ENCODE assay signal across 18 cellular contexts in the genomic region with DNA sequence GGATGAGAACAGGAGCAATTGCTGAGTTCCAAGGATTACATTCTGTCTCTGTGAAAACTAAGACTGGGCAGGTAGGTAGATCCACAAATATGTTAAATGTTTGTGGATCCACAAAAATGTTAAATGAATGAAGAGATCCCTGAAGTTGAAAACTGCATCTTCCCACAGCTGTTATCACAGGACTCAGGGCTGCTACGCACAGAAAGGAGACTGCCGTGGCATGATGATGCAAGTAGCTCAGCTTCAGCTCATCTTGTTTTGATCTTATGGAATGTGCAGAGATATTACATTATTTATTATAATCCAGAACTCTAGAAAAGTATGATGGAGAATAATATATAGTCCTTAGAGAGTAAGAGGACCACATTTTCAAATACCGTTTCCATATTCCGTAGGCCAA.
DNase-seq lines count a peak whose midpoint lies in the region; ATAC-seq and TF ChIP-seq lines count a peak whose summit lies in the region.
"Had no signal": no experiment of that assay in that cellular context is flagged by ENCODE, and none has a peak within 500 bp of the region (broad histone marks: within the 10 kb centered on the region; RNA-seq: fewer than 3 reads in every experiment).

No MANE protein-coding gene starts in this region.

- WGBS in mesodermal cell (ENCODE audit: insufficient coverage in 2 of 2), 2 experiments, result 100% methylated on average over 1 of the region's 4 CpGs; no CpG with 5 or more reads in 1 of the 2 experiments
- no CpG with 5 or more reads among the region's 4 CpGs for WGBS in trophoblast cell (ENCODE audit: extremely low coverage, insufficient coverage, insufficient read length)

- no peak for ATAC-seq in HG03039 (IDR thresholded peaks at IDR 0.05; ENCODE audit: unreplicated experiment)
- ATAC-seq: GM12878 had no signal

- H2AK5ac ChIP-seq in trophoblast cell (ENCODE audit: low read length), result no peak overlapping the region

- no peak overlapping the region for H3K18ac ChIP-seq in trophoblast cell (ENCODE audit: low read length)

- H2BK5ac ChIP-seq in trophoblast cell (ENCODE audit: low read depth, low read length, poor library complexity), result no peak overlapping the region

- H3K27ac ChIP-seq in mesodermal cell (ENCODE audit: low read depth, low read length, severe bottlenecking), result peak overlapping the region; percentile 23
- no peak overlapping the region for H3K27ac ChIP-seq in trophoblast cell (ENCODE audit: low read depth, low read length)
- H3K27ac ChIP-seq in ascending aorta, result no peak overlapping the region
- H3K27ac ChIP-seq: 22Rv1, BLaER1, HL-60 had no signal

- no peaks in the 10 kb centered on the region for H3K79me2 ChIP-seq in trophoblast cell (ENCODE audit: control insufficient read depth, insufficient read depth, low read length, poor library complexity)

- DNase-seq in AG10803 (ENCODE audit: low read depth), result peak; percentile 12
- DNase-seq in cerebellar cortex (ENCODE audit: low spot score), result peak; percentile 49
- peak; percentile 3 to 43 for DNase-seq in trophoblast cell
- DNase-seq in ascending aorta (ENCODE audit: low spot score in 2 of 2), result no peak
- DNase-seq in epidermal melanocyte (ENCODE audit: insufficient read length, low spot score), result no peak
- no peak for DNase-seq in kidney tubule cell (ENCODE audit: low spot score)
- DNase-seq: AML-193; CD8-positive, alpha-beta memory T cell; DMS53 had no signal

- TF ChIP-seq CTCF in AG10803 (conservative IDR thresholded peaks at IDR 0.05; ENCODE audit: low read length) (no peak), ascending aorta (IDR thresholded peaks at IDR 0.05) (no peak)

- H4K8ac ChIP-seq in trophoblast cell (ENCODE audit: low read depth, low read length), result no peak overlapping the region

- H3K14ac ChIP-seq in trophoblast cell (ENCODE audit: low read length), result no peak overlapping the region

- H3K4me1 ChIP-seq in mesodermal cell (ENCODE audit: control insufficient read depth, insufficient read depth, low read length, poor library complexity, severe bottlenecking) (peaks cover 28% of the 10 kb centered on the region), trophoblast cell (ENCODE audit: control insufficient read depth in 1 of 2, insufficient read depth in 2 of 2, low read length in 2 of 2) (no peaks in the 10 kb centered on the region), ascending aorta (no peaks in the 10 kb centered on the region)
- H3K4me1 ChIP-seq: BLaER1, Caco-2 had no signal

- no peaks in the 10 kb centered on the region for H3K79me1 ChIP-seq in trophoblast cell (ENCODE audit: low read length)

- H3K36me3 ChIP-seq in mesodermal cell (ENCODE audit: control insufficient read depth, insufficient read depth, low read length) (no peaks in the 10 kb centered on the region), trophoblast cell (ENCODE audit: control insufficient read depth in 1 of 2, insufficient read depth in 2 of 2, low read length in 2 of 2) (no peaks in the 10 kb centered on the region), ascending aorta (no peaks in the 10 kb centered on the region)
- H3K36me3 ChIP-seq: BLaER1, HAP-1 had no signal

- H2AFZ ChIP-seq in trophoblast cell (ENCODE audit: insufficient read depth, low read length, poor library complexity), result no peak overlapping the region

- no peak overlapping the region for H3K4me3 ChIP-seq in AG10803 (ENCODE audit: low read length)
- no peak overlapping the region for H3K4me3 ChIP-seq in mesodermal cell (ENCODE audit: extremely low read depth, insufficient read depth, low read length, poor library complexity, severe bottlenecking)
- H3K4me3 ChIP-seq in trophoblast cell (ENCODE audit: low read depth, low read length), result no peak overlapping the region
- H3K4me3 ChIP-seq in ascending aorta, result no peak overlapping the region
- H3K4me3 ChIP-seq: BLaER1, GM12878, GM23338, HAP-1 had no signal

- no peak overlapping the region for H3K23ac ChIP-seq in trophoblast cell (ENCODE audit: low read length)

- no peak overlapping the region for H2BK120ac ChIP-seq in trophoblast cell (ENCODE audit: insufficient read depth, low read length, poor library complexity)

- intact Hi-C loops in ascending aorta (cut with DNase I), result no loop called here

- H3K9me3 ChIP-seq in mesodermal cell (ENCODE audit: control insufficient read depth, low read length) (no peaks in the 10 kb centered on the region), trophoblast cell (ENCODE audit: insufficient read depth, low read depth, low read length) (no peaks in the 10 kb centered on the region), ascending aorta (no peaks in the 10 kb centered on the region)
- H3K9me3 ChIP-seq: BLaER1, Caco-2, HAP-1 had no signal

- no peak overlapping the region for H3K4ac ChIP-seq in trophoblast cell (ENCODE audit: low read depth, low read length)

- H4K12ac ChIP-seq in trophoblast cell (ENCODE audit: low read depth, low read length), result no peak overlapping the region

- H3K27me3 ChIP-seq in trophoblast cell (ENCODE audit: insufficient read depth, low read length), result no peaks in the 10 kb centered on the region
- no peaks in the 10 kb centered on the region for H3K27me3 ChIP-seq in ascending aorta

- no peak overlapping the region for H3K4me2 ChIP-seq in trophoblast cell (ENCODE audit: low read length)
- H3K4me2 ChIP-seq: BLaER1, GM23338 had no signal

- no peak overlapping the region for H3K9ac ChIP-seq in trophoblast cell (ENCODE audit: low read length)
- H3K9ac ChIP-seq: BLaER1 had no signal

- no peak overlapping the region for H2BK12ac ChIP-seq in trophoblast cell (ENCODE audit: low read length)

- no peak overlapping the region for H4K91ac ChIP-seq in trophoblast cell (ENCODE audit: low read depth, low read length)

Comparison
In these comparisons a context has a peak if more than half of its experiments do, and no peak if none do; other contexts are left out.
1. DNase-seq: peak in AG10803 (single experiment), cerebellar cortex (single experiment) and trophoblast cell (2 of 2); none in ascending aorta (0 of 2), epidermal melanocyte (single experiment) and kidney tubule cell (single experiment).